In the genomic region with DNA sequence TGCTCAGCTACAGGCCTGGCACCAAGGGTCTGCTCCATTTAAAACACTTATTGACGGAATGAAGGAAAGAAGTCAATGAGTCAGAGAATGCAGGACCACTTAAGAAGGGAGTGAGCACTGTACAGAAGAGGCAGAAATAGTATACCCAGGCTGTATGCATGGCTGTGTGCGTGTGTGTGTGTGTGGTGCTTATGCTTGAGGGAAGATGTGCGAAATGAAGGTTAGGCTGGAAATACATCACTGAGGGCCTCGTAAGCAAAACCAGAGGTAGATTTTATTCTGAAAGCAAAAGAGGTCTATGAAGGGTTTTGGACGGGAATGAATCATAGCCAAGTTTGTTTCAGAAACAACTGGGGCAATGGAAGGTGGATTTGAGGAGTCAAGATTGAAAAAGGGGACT, we compare ENCODE assay signal across 25 cellular contexts. TPM values are rescaled to one million over a fixed set of nuclear protein-coding genes. Genes with fewer than 3 reads are reported as not detected.
"Had no signal": no experiment of that assay in that cellular context is flagged by ENCODE, and none has a peak within 500 bp of the region (broad histone marks: within the 10 kb centered on the region; RNA-seq: fewer than 3 reads in every experiment).

No MANE protein-coding gene starts in this region.

- H3K36me3 ChIP-seq: SJCRH30 had no signal

- H3K36me3 Mint-ChIP-seq: activated naive CD4-positive, alpha-beta T cell treated with anti-CD3 and anti-CD28 coated beads, Interleukin-2, amount 10 ng/mL, durations not matched to agents 7 days and 5 days; activated naive CD8-positive, alpha-beta T cell; brain; IgD-negative memory B cell had no signal

- H3K27ac ChIP-seq: SJCRH30, SK-N-MC had no signal

- H3K4me3 ChIP-seq: SJCRH30, SK-N-MC had no signal

- H3K9me3 ChIP-seq: SJCRH30 had no signal

- H3K9me3 Mint-ChIP-seq: activated naive CD4-positive, alpha-beta T cell treated with anti-CD3 and anti-CD28 coated beads, Interleukin-2, amount 10 ng/mL, durations not matched to agents 7 days and 5 days; activated naive CD8-positive, alpha-beta T cell treated with anti-CD3 and anti-CD28 coated beads, Interleukin-2, amount 50 U/mL, for 24 hours; IgD-negative memory B cell had no signal

- H3K27ac Mint-ChIP-seq: activated CD8-positive, alpha-beta T cell treated with anti-CD3 and anti-CD28 coated beads, Interleukin-2, amount 10 ng/mL, durations not matched to agents 7 days and 5 days; activated naive CD4-positive, alpha-beta T cell treated with anti-CD3 and anti-CD28 coated beads, Interleukin-2, amount 10 ng/mL, durations not matched to agents 7 days and 5 days; activated naive CD8-positive, alpha-beta T cell; activated naive CD8-positive, alpha-beta T cell treated with anti-CD3 and anti-CD28 coated beads, Interleukin-2, amount 50 U/mL, for 24 hours had no signal

- H3K4me3 Mint-ChIP-seq: activated naive CD8-positive, alpha-beta T cell treated with anti-CD3 and anti-CD28 coated beads, Interleukin-2, amount 50 U/mL, for 24 hours had no signal

- DNase-seq: activated CD4-positive, alpha-beta T cell treated with anti-CD3 and anti-CD28 coated beads for 48 hours; activated CD8-positive, alpha-beta T cell treated with anti-CD3 and anti-CD28 coated beads, Interleukin-2, amount 10 ng/mL, durations not matched to agents 7 days and 5 days; activated effector memory CD4-positive, alpha-beta T cell treated with Interleukin-2 at 50 U/mL for 16 hours; activated naive CD4-positive, alpha-beta T cell treated with anti-CD3 and anti-CD28 coated beads, Interleukin-2, amount 10 ng/mL, durations not matched to agents 7 days and 5 days; activated naive CD8-positive, alpha-beta T cell treated with anti-CD3 and anti-CD28 coated beads, Interleukin-2, amount 50 U/mL, for 24 hours; anterior cingulate cortex; cerebellar nuclear complex; Karpas-422; KBM-7; NCI-H1105; NCI-H1417 treated with DMSO at 0.1 percent for 48 hours; NCI-H187 treated with DMSO at 0.1 percent for 48 hours; NCI-H2081 treated with DMSO at 0.1 percent for 48 hours; NCI-H345; NCI-H524 treated with DMSO at 0.1 percent for 48 hours; SHP77; SJCRH30 had no signal

- ATAC-seq: activated CD4-positive, CD25-positive, alpha-beta regulatory T cell treated with anti-CD3 and anti-CD28 coated beads, Interleukin-2, amount 50 U/mL, for 24 hours; activated CD8-positive, alpha-beta T cell treated with anti-CD3 and anti-CD28 coated beads, Interleukin-2, amount 10 ng/mL, durations not matched to agents 7 days and 5 days; activated naive CD8-positive, alpha-beta T cell treated with anti-CD3 and anti-CD28 coated beads, Interleukin-2, amount 50 U/mL, for 24 hours; Panc1 had no signal

RNA-seq across cellular contexts. Expression of a gene that starts 42.0 kb away (rescaled TPM):
- total RNA-seq: activated CD8-positive, alpha-beta T cell treated with anti-CD3 and anti-CD28 coated beads, Interleukin-2, amount 10 ng/mL, durations not matched to agents 7 days and 5 days; T-helper 1 cell treated with Interleukin-12 subunit alpha and Interleukin-12 subunit beta and Interleukin-4 antibody, amounts not matched to agents 30 ng/mL and 1 ng/mL, for 36 hours; T-helper 2 cell treated with Interferon-gamma antibody and Interleukin-4, amounts not matched to agents 100 ng/mL and 5 ng/mL, for 36 hours had no signal
- polyA plus RNA-seq: IgD-negative memory B cell had no signal
